ENCODE assay signal across 8 cellular contexts in genomic region chr5:124648902-124649467, GRCh38.
DNase-seq lines count a peak whose midpoint lies in the region; ATAC-seq and TF ChIP-seq lines count a peak whose summit lies in the region.

No MANE protein-coding gene starts in this region.

- ATAC-seq in GM18519 (IDR thresholded peaks at IDR 0.05; ENCODE audit: low FRiP score, unreplicated experiment): no peak

- no peak overlapping the region for H3K4me3 ChIP-seq in colonic mucosa
- no peak overlapping the region for H3K4me3 ChIP-seq in neural cell (ENCODE audit: low read length)
- H3K4me3 ChIP-seq in effector memory CD4-positive, alpha-beta T cell (ENCODE audit: insufficient read depth, low read depth, low read length, poor library complexity, severe bottlenecking): no peak overlapping the region

- H3K4me1 ChIP-seq in colonic mucosa: peaks cover 12% of the 10 kb centered on the region
- H3K4me1 ChIP-seq in effector memory CD4-positive, alpha-beta T cell (ENCODE audit: control insufficient read depth, insufficient read depth, low read length, poor library complexity, severe bottlenecking): peaks cover 13% of the 10 kb centered on the region

- H3K79me2 ChIP-seq in neural cell (replicated peaks; ENCODE audit: insufficient read depth, low read length): peaks cover 34% of the 10 kb centered on the region

- H3K27ac ChIP-seq in colonic mucosa: peak overlapping the region; percentile 50
- peak overlapping the region; percentile 85 for H3K27ac ChIP-seq in neural cell (ENCODE audit: low read length)
- no peak overlapping the region for H3K27ac ChIP-seq in effector memory CD4-positive, alpha-beta T cell (ENCODE audit: insufficient read depth, low read length, poor library complexity, severe bottlenecking)

- H3K9me2 ChIP-seq in neural cell (ENCODE audit: insufficient read depth, low read length): no peaks in the 10 kb centered on the region

- H3K9ac ChIP-seq in colonic mucosa (ENCODE audit: low read depth in 2 of 2, low read length in 2 of 2) (no peak overlapping the region), neural cell (ENCODE audit: low read length) (no peak overlapping the region)

- H3K4me2 ChIP-seq in neural cell (ENCODE audit: low read length): no peak overlapping the region

- no peaks in the 10 kb centered on the region for H4K20me1 ChIP-seq in neural cell (ENCODE audit: insufficient read depth)

- H3K27me3 ChIP-seq in colonic mucosa (no peaks in the 10 kb centered on the region), neural cell (ENCODE audit: insufficient read depth, low read depth, low read length) (no peaks in the 10 kb centered on the region)
- H3K27me3 ChIP-seq in effector memory CD4-positive, alpha-beta T cell (replicated peaks; ENCODE audit: control insufficient read depth, insufficient read depth, low read length, poor library complexity, severe bottlenecking): peaks cover 10% of the 10 kb centered on the region

- TF ChIP-seq EP300 in neural cell (conservative IDR thresholded peaks at IDR 0.05; ENCODE audit: poor library complexity, severe bottlenecking): no peak

- H3K36me3 ChIP-seq in colonic mucosa (no peaks in the 10 kb centered on the region), neural cell (ENCODE audit: insufficient read depth, low read length) (no peaks in the 10 kb centered on the region)
- H3K36me3 ChIP-seq in effector memory CD4-positive, alpha-beta T cell (ENCODE audit: control insufficient read depth, insufficient read depth, low read length): no peaks in the 10 kb centered on the region

- intact Hi-C loops in colonic mucosa (cut with DNase I): no loop called here

- peak; percentile 97 for DNase-seq in DMS53 (lab: John Stamatoyannopoulos, UW)
- peak; percentile 90 for DNase-seq in NCI-H748 (lab: John Stamatoyannopoulos, UW; ENCODE audit: unreplicated experiment)
- DNase-seq in colonic mucosa: no peak
- no peak for DNase-seq in effector memory CD4-positive, alpha-beta T cell
- DNase-seq in GM03348 (ENCODE audit: low spot score): no peak
- DNase-seq in UCSD-AML1 (lab: John Stamatoyannopoulos, UW; ENCODE audit: unreplicated experiment): no peak

- H3K9me3 ChIP-seq in colonic mucosa (no peaks in the 10 kb centered on the region), neural cell (ENCODE audit: low read length) (no peaks in the 10 kb centered on the region)
- no peaks in the 10 kb centered on the region for H3K9me3 ChIP-seq in effector memory CD4-positive, alpha-beta T cell (ENCODE audit: control insufficient read depth, low read length)

- peaks cover 4% of the 10 kb centered on the region for H3F3A ChIP-seq in neural cell (ENCODE audit: insufficient read depth, low read length, poor library complexity, severe bottlenecking)

- TF ChIP-seq CTCF in colonic mucosa (IDR thresholded peaks at IDR 0.05) (no peak), neural cell (IDR thresholded peaks at IDR 0.05; ENCODE audit: poor library complexity, severe bottlenecking) (no peak)

- no peak for TF ChIP-seq RAD21 in neural cell (conservative IDR thresholded peaks at IDR 0.05)

- H2AFZ ChIP-seq in neural cell (ENCODE audit: low read depth, low read length): no peak overlapping the region

TF ChIP-seq in neural cell, 6 proteins besides CTCF, POLR2A, EP300 and RAD21:
- TF ChIP-seq EZH2 (IDR thresholded peaks at IDR 0.05; ENCODE audit: borderline replicate concordance, insufficient read depth, low read length, poor library complexity, severe bottlenecking) (no peak), SMC3 (conservative IDR thresholded peaks at IDR 0.05; ENCODE audit: poor library complexity) (no peak), TAF1 (IDR thresholded peaks at IDR 0.05; ENCODE audit: low read depth) (no peak), POLR2AphosphoS5 (IDR thresholded peaks at IDR 0.05) (no peak), MXI1 (conservative IDR thresholded peaks at IDR 0.05; ENCODE audit: poor library complexity, severe bottlenecking) (no peak)
- TF ChIP-seq, protein P1, sequence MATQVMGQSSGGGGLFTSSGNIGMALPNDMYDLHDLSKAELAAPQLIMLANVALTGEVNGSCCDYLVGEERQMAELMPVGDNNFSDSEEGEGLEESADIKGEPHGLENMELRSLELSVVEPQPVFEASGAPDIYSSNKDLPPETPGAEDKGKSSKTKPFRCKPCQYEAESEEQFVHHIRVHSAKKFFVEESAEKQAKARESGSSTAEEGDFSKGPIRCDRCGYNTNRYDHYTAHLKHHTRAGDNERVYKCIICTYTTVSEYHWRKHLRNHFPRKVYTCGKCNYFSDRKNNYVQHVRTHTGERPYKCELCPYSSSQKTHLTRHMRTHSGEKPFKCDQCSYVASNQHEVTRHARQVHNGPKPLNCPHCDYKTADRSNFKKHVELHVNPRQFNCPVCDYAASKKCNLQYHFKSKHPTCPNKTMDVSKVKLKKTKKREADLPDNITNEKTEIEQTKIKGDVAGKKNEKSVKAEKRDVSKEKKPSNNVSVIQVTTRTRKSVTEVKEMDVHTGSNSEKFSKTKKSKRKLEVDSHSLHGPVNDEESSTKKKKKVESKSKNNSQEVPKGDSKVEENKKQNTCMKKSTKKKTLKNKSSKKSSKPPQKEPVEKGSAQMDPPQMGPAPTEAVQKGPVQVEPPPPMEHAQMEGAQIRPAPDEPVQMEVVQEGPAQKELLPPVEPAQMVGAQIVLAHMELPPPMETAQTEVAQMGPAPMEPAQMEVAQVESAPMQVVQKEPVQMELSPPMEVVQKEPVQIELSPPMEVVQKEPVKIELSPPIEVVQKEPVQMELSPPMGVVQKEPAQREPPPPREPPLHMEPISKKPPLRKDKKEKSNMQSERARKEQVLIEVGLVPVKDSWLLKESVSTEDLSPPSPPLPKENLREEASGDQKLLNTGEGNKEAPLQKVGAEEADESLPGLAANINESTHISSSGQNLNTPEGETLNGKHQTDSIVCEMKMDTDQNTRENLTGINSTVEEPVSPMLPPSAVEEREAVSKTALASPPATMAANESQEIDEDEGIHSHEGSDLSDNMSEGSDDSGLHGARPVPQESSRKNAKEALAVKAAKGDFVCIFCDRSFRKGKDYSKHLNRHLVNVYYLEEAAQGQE (IDR thresholded peaks at IDR 0.05; ENCODE audit: borderline replicate concordance): no peak

Comparison
In these comparisons a context has a peak if more than half of its experiments do, and no peak if none do; other contexts are left out.
1. DNase-seq: peak in DMS53 (single experiment) and NCI-H748 (single experiment); none in colonic mucosa (single experiment), effector memory CD4-positive, alpha-beta T cell (0 of 3), GM03348 (single experiment) and UCSD-AML1 (single experiment).